In genomic region chr10:12107781-12108180, GRCh38 we compare ENCODE assay signal across 24 cellular contexts. TPM values are rescaled to one million over a fixed set of nuclear protein-coding genes. Genes with fewer than 3 reads are reported as not detected.
DNase-seq lines count a peak whose midpoint lies in the region; FAIRE-seq and TF ChIP-seq lines count a peak whose summit lies in the region.
"Had no signal": no experiment of that assay in that cellular context is flagged by ENCODE, and none has a peak within 500 bp of the region (broad histone marks: within the 10 kb centered on the region; RNA-seq: fewer than 3 reads in every experiment).

No MANE protein-coding gene starts in this region.

- H3K9me3 ChIP-seq in A673 (ENCODE audit: low read depth, low read length, poor library complexity, severe bottlenecking): no peaks in the 10 kb centered on the region
- H3K9me3 ChIP-seq in kidney (ENCODE audit: control insufficient read depth in 1 of 2, low read length in 2 of 2): no peaks in the 10 kb centered on the region
- H3K9me3 ChIP-seq: BE2C had no signal

- H3K36me3 ChIP-seq in A673 (ENCODE audit: insufficient read depth, low read length, poor library complexity, severe bottlenecking): peaks cover 43% of the 10 kb centered on the region
- peaks cover 22 to 47% of the 10 kb centered on the region in 2 donors for H3K36me3 ChIP-seq in kidney (ENCODE audit: control insufficient read depth in 1 of 2, insufficient read depth in 2 of 2, low read length in 2 of 2)

- DNase-seq in A673 (ENCODE audit: low spot score): peak; percentile 50
- peak; percentile 66 to 76 for DNase-seq in dermis microvascular lymphatic vessel endothelial cell (ENCODE audit: low read depth in 2 of 2)
- peak; percentile 60 for DNase-seq in kidney
- peak; percentile 25 for DNase-seq in putamen (ENCODE audit: low spot score)
- DNase-seq in activated T-cell treated with anti-CD3 and anti-CD28 coated beads, Interleukin-2, amount 50 U/mL, for 48 hours: no peak
- no peak for DNase-seq in OCI-M1 (lab: John Stamatoyannopoulos, UW)
- DNase-seq in kidney glomerular epithelial cell (lab: John Stamatoyannopoulos, UW): no peak
- DNase-seq in cardiac septum (ENCODE audit: low spot score): no peak
- DNase-seq: ACHN; AML-193; BE2C; C1 segment of cervical spinal cord; Calu3; CD4-positive, alpha-beta memory T cell; COR-L47; DMS53; DMS79 treated with DMSO at 0.1 percent for 48 hours; GF-D8; H9 had no signal

- CTCF ChIA-PET in A673 (lab: Charles Lee): no interaction called here

- H3K4me1 ChIP-seq in A673 (ENCODE audit: insufficient read depth, low read length, poor library complexity, severe bottlenecking): no peaks in the 10 kb centered on the region
- no peaks in the 10 kb centered on the region for H3K4me1 ChIP-seq in kidney (ENCODE audit: control insufficient read depth in 1 of 2, insufficient read depth in 1 of 2, low read depth in 1 of 2, low read length in 2 of 2)
- H3K4me1 ChIP-seq: BE2C had no signal

- POLR2A ChIA-PET in A673 (lab: Charles Lee; ENCODE audit: low non-redundant PET): no interaction called here

- FAIRE-seq in kidney (lab: Jason Lieb, UNC): no peak
- FAIRE-seq: A204.1, GM12891, GM18507 had no signal

- H3K4me3 ChIP-seq in A673 (ENCODE audit: low read depth, low read length, poor library complexity, severe bottlenecking) (no peak overlapping the region), kidney (ENCODE audit: low read length in 2 of 2) (no peak overlapping the region)
- H3K4me3 ChIP-seq: GM23338 had no signal

- H3K27me3 ChIP-seq in A673 (replicated peaks; ENCODE audit: insufficient read depth, low read depth, low read length, poor library complexity): no peaks in the 10 kb centered on the region
- H3K27me3 ChIP-seq: BE2C had no signal

- intact Hi-C loops in A673 (cut with micrococcal nuclease; ENCODE audit: unreplicated experiment): no loop called here
- intact Hi-C loops in kidney (cut with DNase I): no loop called here
- intact Hi-C loops in cardiac septum (cut with DNase I): no loop called here

- no TSS peak for BruUV-seq in A673 (replicated peaks; lab: Mats Ljungman, UMichigan)

- H3K27ac ChIP-seq in A673 (ENCODE audit: low read depth, low read length, poor library complexity, severe bottlenecking) (no peak overlapping the region), kidney (ENCODE audit: low read depth in 2 of 2, low read length in 2 of 2) (no peak overlapping the region)
- H3K27ac ChIP-seq: 22Rv1 had no signal

- TF ChIP-seq CTCF in A673 (conservative IDR thresholded peaks at IDR 0.05; ENCODE audit: low read depth, low read length) (no peak), kidney (IDR thresholded peaks at IDR 0.05; ENCODE audit: borderline replicate concordance, extremely low read depth, insufficient read depth) (no peak)

- no peak overlapping the region for H3K9ac ChIP-seq in kidney (ENCODE audit: low read length in 2 of 2)

RNA-seq across cellular contexts. Expression of gene SEC61A2, which starts 21.7 kb away (rescaled TPM):
- 17.2 and 22.8 TPM in 2 replicates for total RNA-seq in A673 (2021)
- 3.5 and 6.4 TPM in 2 replicates for total RNA-seq in dermis microvascular lymphatic vessel endothelial cell
- 8.9 TPM for total RNA-seq in kidney
- 3.6 TPM for polyA plus RNA-seq in kidney (ENCODE audit: insufficient read depth, low read depth, low replicate concordance)
- total RNA-seq in cardiac septum: 14.5 TPM

RNA-seq across cellular contexts. Expression of gene DHTKD1, which starts 39.0 kb away (rescaled TPM):
- 32.4 and 41.2 TPM in 2 replicates for total RNA-seq in A673 (2021)
- total RNA-seq in dermis microvascular lymphatic vessel endothelial cell: 19.0 and 20.7 TPM in 2 replicates
- 28.0 TPM for total RNA-seq in kidney
- polyA plus RNA-seq in kidney (ENCODE audit: insufficient read depth, low read depth, low replicate concordance): 21.5 TPM
- total RNA-seq in cardiac septum: 25.0 TPM

Comparison
In these comparisons a context has a peak if more than half of its experiments do, and no peak if none do; other contexts are left out.
1. DNase-seq: peak in A673 (single experiment), dermis microvascular lymphatic vessel endothelial cell (2 of 2), kidney (single experiment) and putamen (single experiment); none in activated T-cell treated with anti-CD3 and anti-CD28 coated beads, Interleukin-2, amount 50 U/mL, for 48 hours (0 of 2), OCI-M1 (single experiment), kidney glomerular epithelial cell (single experiment) and cardiac septum (single experiment).